8 cellular contexts compared by ENCODE assay signal in the genomic region with DNA sequence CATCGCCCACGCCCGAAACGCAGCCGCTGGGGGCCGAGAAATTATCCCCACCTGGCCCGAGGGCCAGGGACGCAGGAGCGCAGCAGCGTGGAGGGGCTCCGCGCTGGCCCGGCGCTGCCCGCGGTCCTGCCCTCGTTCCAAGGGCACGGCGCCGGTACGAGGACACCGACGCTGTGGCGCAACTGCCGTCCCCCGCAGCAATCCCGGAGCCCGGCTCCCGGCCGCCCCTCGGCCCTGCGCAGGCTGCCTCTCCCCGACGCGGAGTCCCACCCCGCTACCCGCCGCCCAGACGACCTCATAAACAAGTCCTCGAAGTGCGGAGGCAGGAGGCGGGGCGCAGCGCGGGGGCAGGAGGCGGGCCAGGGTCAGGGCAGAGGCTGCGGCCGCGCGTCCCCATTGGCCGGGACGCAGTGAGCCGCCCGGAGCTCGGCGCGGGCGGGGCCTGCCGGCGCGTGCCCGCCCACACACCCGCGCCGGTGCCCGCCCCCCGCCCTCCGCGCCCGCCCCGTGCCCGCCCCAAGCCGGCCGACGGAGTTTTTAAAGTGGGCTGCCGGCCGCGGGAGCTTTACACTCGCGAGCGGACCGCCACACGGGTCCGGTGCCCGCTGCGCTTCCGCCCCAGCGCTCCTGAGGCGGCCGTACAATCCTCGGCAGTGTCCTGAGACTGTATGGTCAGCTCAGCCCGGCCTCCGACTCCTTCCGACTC. TPM values are rescaled to one million over a fixed set of nuclear protein-coding genes. Genes with fewer than 3 reads are reported as not detected.
DNase-seq lines count a peak whose midpoint lies in the region; ATAC-seq and TF ChIP-seq lines count a peak whose summit lies in the region.

A gene (plus strand): TSS at position 568 of the 706 bp plus-strand sequence. CDS start 505 bp downstream, outside the sequence.

- peak within 1 kb of the TSS; percentile 75 for H3K4me3 ChIP-seq in OCI-LY1 (ENCODE audit: low read depth, low read length, poor library complexity, severe bottlenecking)
- H3K4me3 ChIP-seq in epithelial cell of proximal tubule (ENCODE audit: low read depth, low read length): peak within 1 kb of the TSS; percentile 96

- no peaks in the 10 kb centered on the region for H3K36me3 ChIP-seq in OCI-LY1 (ENCODE audit: insufficient read depth, low read length)

- peak within 1 kb of the TSS; percentile 61 for H3K9ac ChIP-seq in OCI-LY1 (ENCODE audit: low read length)

- H3K9me3 Mint-ChIP-seq in activated T-cell treated with anti-CD3 and anti-CD28 coated beads, Interleukin-2, amount 50 U/mL, for 24 hours: no peaks in the 10 kb centered on the region

- H3K27ac Mint-ChIP-seq in activated T-cell treated with anti-CD3 and anti-CD28 coated beads, Interleukin-2, amount 50 U/mL, for 24 hours: peak within 1 kb of the TSS; percentile 18

- ATAC-seq in GM19035 (IDR thresholded peaks at IDR 0.05; ENCODE audit: unreplicated experiment) (peak; percentile 90), HG03342 (IDR thresholded peaks at IDR 0.05; ENCODE audit: unreplicated experiment) (peak; percentile 83)

- H3K4me2 ChIP-seq in OCI-LY1 (ENCODE audit: low read length): peak within 1 kb of the TSS; percentile 80

- H3F3A ChIP-seq in OCI-LY1 (ENCODE audit: insufficient read depth, low read length): no peaks in the 10 kb centered on the region

- TF ChIP-seq CTCF in OCI-LY1 (IDR thresholded peaks at IDR 0.05; ENCODE audit: low read length) (no peak), epithelial cell of proximal tubule (conservative IDR thresholded peaks at IDR 0.05; ENCODE audit: low read depth, low read length) (no peak)

- no peaks in the 10 kb centered on the region for H3K36me3 Mint-ChIP-seq in activated T-cell treated with anti-CD3 and anti-CD28 coated beads, Interleukin-2, amount 50 U/mL, for 24 hours (ENCODE audit: low read depth)

- H3K27me3 Mint-ChIP-seq in activated T-cell treated with anti-CD3 and anti-CD28 coated beads, Interleukin-2, amount 50 U/mL, for 24 hours: peaks cover 60% of the 10 kb centered on the region

- peak; percentile 99 for DNase-seq in AG20443 (ENCODE audit: low spot score)
- peak; percentile 83 for DNase-seq in activated T-cell treated with anti-CD3 and anti-CD28 coated beads, Interleukin-2, amount 50 U/mL, for 24 hours
- no peak for DNase-seq in epithelial cell of proximal tubule (ENCODE audit: low read depth)
- DNase-seq in mucosa of gallbladder (ENCODE audit: low spot score): peak; percentile 92
- peak; percentile 41 to 55 for DNase-seq in stimulated activated CD8-positive, alpha-beta memory T cell treated with anti-CD3 and anti-CD28 coated beads, Interleukin-4, amount 100 ng/mL, for 1 hour (ENCODE audit: low read depth in 2 of 2, low spot score in 1 of 2)

- H2AFZ ChIP-seq in OCI-LY1 (ENCODE audit: low read length): no peak within 1 kb of the TSS

- no peak within 1 kb of the TSS for H3K27ac ChIP-seq in OCI-LY1 (ENCODE audit: low read depth, low read length, poor library complexity, severe bottlenecking)

- peak within 1 kb of the TSS; percentile 81 for H3K4me3 Mint-ChIP-seq in activated T-cell treated with anti-CD3 and anti-CD28 coated beads, Interleukin-2, amount 50 U/mL, for 24 hours

- peaks cover 26% of the 10 kb centered on the region for H3K4me1 Mint-ChIP-seq in activated T-cell treated with anti-CD3 and anti-CD28 coated beads, Interleukin-2, amount 50 U/mL, for 24 hours (ENCODE audit: low read depth)

- H3K4me1 ChIP-seq in OCI-LY1 (ENCODE audit: insufficient read depth, low read length, severe bottlenecking): peaks cover 5% of the 10 kb centered on the region

- H3K27me3 ChIP-seq in OCI-LY1 (ENCODE audit: insufficient read depth, low read length): peaks cover 4% of the 10 kb centered on the region; the same call in 1 of the 2 replicates

- H4K20me1 ChIP-seq in OCI-LY1 (ENCODE audit: insufficient read depth, low read length): no peaks in the 10 kb centered on the region

- no peaks in the 10 kb centered on the region for H3K9me3 ChIP-seq in OCI-LY1 (ENCODE audit: low read length)

- H3K9me2 ChIP-seq in OCI-LY1 (ENCODE audit: low read depth, low read length): no peaks in the 10 kb centered on the region

- no peaks in the 10 kb centered on the region for H3K79me2 ChIP-seq in OCI-LY1 (ENCODE audit: insufficient read depth, low read length)

RNA-seq across cellular contexts. Expression of the gene that starts here (rescaled TPM):
- total RNA-seq in epithelial cell of proximal tubule: 33.8 and 75.7 TPM in 2 replicates
- 221 TPM for total RNA-seq in mucosa of gallbladder
